ENCODE assay signal across 1 cellular context in genomic region chr7:36188266-36188665, GRCh38.
TF ChIP-seq lines count a peak whose summit lies in the region.

No MANE protein-coding gene starts in this region.

TF ChIP-seq in liver, 16 proteins besides CTCF, POLR2A, EP300 and RAD21 (continued from another document):
- no peak for TF ChIP-seq REST (IDR thresholded peaks at IDR 0.05)
- no peak for TF ChIP-seq TAF1 (conservative IDR thresholded peaks at IDR 0.05)
